20 cellular contexts compared by ENCODE assay signal in the genomic region with DNA sequence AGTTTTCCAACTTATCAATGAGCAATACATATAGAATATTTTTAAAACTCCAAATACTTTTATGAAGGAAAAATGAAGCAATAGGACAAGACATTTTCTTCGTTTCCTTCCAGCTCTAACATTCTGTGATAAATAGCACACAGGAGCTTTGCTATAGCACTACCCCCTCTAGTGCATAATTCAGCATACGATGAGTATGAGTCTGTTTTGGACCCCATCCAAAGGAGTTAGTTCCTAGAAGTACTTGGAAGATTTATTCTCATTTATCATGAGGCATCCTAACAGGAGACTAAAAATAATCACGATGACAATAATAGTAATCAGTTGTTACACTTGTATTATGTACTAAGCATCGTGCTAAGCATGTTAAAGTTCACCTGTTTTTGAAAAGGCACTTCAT.
DNase-seq lines count a peak whose midpoint lies in the region; ATAC-seq and TF ChIP-seq lines count a peak whose summit lies in the region.
"Had no signal": no experiment of that assay in that cellular context is flagged by ENCODE, and none has a peak within 500 bp of the region (broad histone marks: within the 10 kb centered on the region; RNA-seq: fewer than 3 reads in every experiment).

No MANE protein-coding gene starts in this region.

- H3K4me3 ChIP-seq in fibroblast of pulmonary artery (replicated peaks; ENCODE audit: low read depth, low read length), result no peak overlapping the region
- H3K4me3 ChIP-seq: A549, upper lobe of right lung had no signal

- peaks cover 23 to 37% of the 10 kb centered on the region in 2 donors for H3K27me3 Mint-ChIP-seq in effector memory CD8-positive, alpha-beta T cell

- no peak for ATAC-seq in SK-N-SH treated with all-trans-retinoic acid at 6 μM for 48 hours
- no peak for ATAC-seq in GM19023 (IDR thresholded peaks at IDR 0.05; ENCODE audit: unreplicated experiment)
- ATAC-seq in effector memory CD8-positive, alpha-beta T cell (replicated peaks), result no peak
- ATAC-seq: A549; activated CD4-positive, alpha-beta T cell treated with anti-CD3 and anti-CD28 coated beads for 36 hours; natural killer cell; PC-3; upper lobe of right lung had no signal

- peak; percentile 9 for TF ChIP-seq CTCF in fibroblast of pulmonary artery (IDR thresholded peaks at IDR 0.05; ENCODE audit: low read length, missing control alignments)

- H3K9me3 Mint-ChIP-seq in effector memory CD8-positive, alpha-beta T cell, result no peaks in the 10 kb centered on the region
- H3K9me3 Mint-ChIP-seq: activated naive CD4-positive, alpha-beta T cell treated with anti-CD3 and anti-CD28 coated beads for 36 hours; natural killer cell had no signal

- DNase-seq in NCI-H748 (lab: John Stamatoyannopoulos, UW; ENCODE audit: unreplicated experiment), result peak; percentile 6
- DNase-seq in NCI-H748 treated with DMSO at 0.1 percent for 48 hours (lab: John Stamatoyannopoulos, UW), result no peak
- DNase-seq in fibroblast of pulmonary artery (ENCODE audit: low read depth), result peak; percentile 61
- no peak for DNase-seq in effector memory CD8-positive, alpha-beta T cell
- DNase-seq in LoVo (ENCODE audit: low spot score), result no peak
- DNase-seq: activated CD4-positive, alpha-beta T cell treated with anti-CD3 and anti-CD28 coated beads for 36 hours; activated CD8-positive, alpha-beta memory T cell treated with anti-CD3 and anti-CD28 coated beads, Interleukin-2, amount 50 U/mL, for 48 hours; activated naive CD4-positive, alpha-beta T cell treated with anti-CD3 and anti-CD28 coated beads for 36 hours; immature natural killer cell; natural killer cell; NCI-H1092; NCI-H345; PC-3; stimulated activated naive CD4-positive, alpha-beta T cell; upper lobe of right lung had no signal

- no peaks in the 10 kb centered on the region for H3K36me3 Mint-ChIP-seq in effector memory CD8-positive, alpha-beta T cell (ENCODE audit: insufficient read depth)
- H3K36me3 Mint-ChIP-seq: brain, natural killer cell had no signal

- H3K4me1 Mint-ChIP-seq in effector memory CD8-positive, alpha-beta T cell (ENCODE audit: low read depth in 2 of 2), result peaks cover 2 to 6% of the 10 kb centered on the region in 2 donors

- no peak overlapping the region for H3K4me3 Mint-ChIP-seq in effector memory CD8-positive, alpha-beta T cell
- H3K4me3 Mint-ChIP-seq: activated CD4-positive, alpha-beta T cell treated with anti-CD3 and anti-CD28 coated beads for 36 hours; activated naive CD4-positive, alpha-beta T cell treated with anti-CD3 and anti-CD28 coated beads for 36 hours; immature natural killer cell; natural killer cell had no signal

- H3K27ac ChIP-seq in temporal lobe (ENCODE audit: low read depth, low read length), result peak overlapping the region; percentile 65
- H3K27ac ChIP-seq: A549, upper lobe of right lung had no signal

- H3K27ac Mint-ChIP-seq in effector memory CD8-positive, alpha-beta T cell, result no peak overlapping the region
- H3K27ac Mint-ChIP-seq: activated CD4-positive, alpha-beta T cell treated with anti-CD3 and anti-CD28 coated beads for 36 hours; activated naive CD4-positive, alpha-beta T cell treated with anti-CD3 and anti-CD28 coated beads for 36 hours; immature natural killer cell; natural killer cell had no signal

TF ChIP-seq in SK-N-SH treated with all-trans-retinoic acid at 6 μM for 48 hours, 23 proteins besides CTCF, POLR2A, EP300 and RAD21:
- no peak for TF ChIP-seq ESRRG (CRISPR knock-in tag; IDR thresholded peaks at IDR 0.05)
- TF ChIP-seq, protein P1, sequence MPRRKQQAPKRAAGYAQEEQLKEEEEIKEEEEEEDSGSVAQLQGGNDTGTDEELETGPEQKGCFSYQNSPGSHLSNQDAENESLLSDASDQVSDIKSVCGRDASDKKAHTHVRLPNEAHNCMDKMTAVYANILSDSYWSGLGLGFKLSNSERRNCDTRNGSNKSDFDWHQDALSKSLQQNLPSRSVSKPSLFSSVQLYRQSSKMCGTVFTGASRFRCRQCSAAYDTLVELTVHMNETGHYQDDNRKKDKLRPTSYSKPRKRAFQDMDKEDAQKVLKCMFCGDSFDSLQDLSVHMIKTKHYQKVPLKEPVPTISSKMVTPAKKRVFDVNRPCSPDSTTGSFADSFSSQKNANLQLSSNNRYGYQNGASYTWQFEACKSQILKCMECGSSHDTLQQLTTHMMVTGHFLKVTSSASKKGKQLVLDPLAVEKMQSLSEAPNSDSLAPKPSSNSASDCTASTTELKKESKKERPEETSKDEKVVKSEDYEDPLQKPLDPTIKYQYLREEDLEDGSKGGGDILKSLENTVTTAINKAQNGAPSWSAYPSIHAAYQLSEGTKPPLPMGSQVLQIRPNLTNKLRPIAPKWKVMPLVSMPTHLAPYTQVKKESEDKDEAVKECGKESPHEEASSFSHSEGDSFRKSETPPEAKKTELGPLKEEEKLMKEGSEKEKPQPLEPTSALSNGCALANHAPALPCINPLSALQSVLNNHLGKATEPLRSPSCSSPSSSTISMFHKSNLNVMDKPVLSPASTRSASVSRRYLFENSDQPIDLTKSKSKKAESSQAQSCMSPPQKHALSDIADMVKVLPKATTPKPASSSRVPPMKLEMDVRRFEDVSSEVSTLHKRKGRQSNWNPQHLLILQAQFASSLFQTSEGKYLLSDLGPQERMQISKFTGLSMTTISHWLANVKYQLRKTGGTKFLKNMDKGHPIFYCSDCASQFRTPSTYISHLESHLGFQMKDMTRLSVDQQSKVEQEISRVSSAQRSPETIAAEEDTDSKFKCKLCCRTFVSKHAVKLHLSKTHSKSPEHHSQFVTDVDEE (CRISPR knock-in tag; IDR thresholded peaks at IDR 0.05), result no peak
- TF ChIP-seq ISL1 (CRISPR knock-in tag; IDR thresholded peaks at IDR 0.05), result 0 out of 2 replicates have a peak, but pooled peaks have one; percentile 12
- no peak for TF ChIP-seq ZFP30 (CRISPR knock-in tag; IDR thresholded peaks at IDR 0.05)

Comparison
In these comparisons a context has a peak if more than half of its experiments do, and no peak if none do; other contexts are left out.
1. DNase-seq: peak in NCI-H748 (single experiment) and fibroblast of pulmonary artery (single experiment); none in NCI-H748 treated with DMSO at 0.1 percent for 48 hours (single experiment), effector memory CD8-positive, alpha-beta T cell (0 of 3) and LoVo (single experiment).